Comparison of ENCODE assay signal across 11 cellular contexts in genomic region chr20:17904027-17904426, GRCh38.
A peak's percentile ranks its signal among the peaks of the same experiment; 100 is the strongest.
DNase-seq lines count a peak whose midpoint lies in the region; ATAC-seq, FAIRE-seq and TF ChIP-seq lines count a peak whose summit lies in the region.
"Had no signal": no experiment of that assay in that cellular context is flagged by ENCODE, and none has a peak within 500 bp of the region (broad histone marks: within the 10 kb centered on the region; RNA-seq: fewer than 3 reads in every experiment).

No MANE protein-coding gene starts in this region.

- intact Hi-C loops in GM12878 (cut with micrococcal nuclease; ENCODE audit: unreplicated experiment) (loop anchor here (5.0 kb wide), 1 partner anchor 33 kb away; no protein-coding TSS in a partner anchor), ovary (cut with DNase I) (loop anchor here in 2 of 4 donors (5.0 to 10.0 kb wide), 2 partner anchors 397 to 399 kb away; no protein-coding TSS in a partner anchor)

- H3K27me3 ChIP-seq in GM12878 (replicated peaks in 1 of 2; ENCODE audit: control insufficient read depth in 2 of 2, insufficient read depth in 2 of 2, low read length in 1 of 2) (no peaks in the 10 kb centered on the region), mesendoderm (ENCODE audit: insufficient read depth, low read length, poor library complexity) (no peaks in the 10 kb centered on the region), ovary (no peaks in the 10 kb centered on the region)
- H3K27me3 ChIP-seq: cardiac muscle cell had no signal

- no peak overlapping the region for H4K8ac ChIP-seq in mesendoderm (ENCODE audit: low read depth, low read length)

- H3K4me3 ChIP-seq in GM12878 (no peak overlapping the region), mesendoderm (ENCODE audit: low read length) (no peak overlapping the region), ovary (no peak overlapping the region)
- H3K4me3 ChIP-seq: cardiac muscle cell had no signal

- WGBS in GM12878 (ENCODE audit: insufficient coverage, insufficient replicate concordance, low lambda C conversion rate, missing lambda C conversion rate): 1% methylated on average over 3 of the region's 3 CpGs
- WGBS in mesendoderm (ENCODE audit: extremely low coverage, insufficient coverage, low lambda C conversion rate): no CpG with 5 or more reads among the region's 3 CpGs
- 65 to 82% (median 80%) methylated on average over 3 of the region's 3 CpGs for WGBS in ovary, 3 donors

- no peak for TF ChIP-seq POLR2A in GM12878 (IDR thresholded peaks at IDR 0.05; ENCODE audit: low read depth, low read length)
- TF ChIP-seq POLR2A in ovary (IDR thresholded peaks at IDR 0.05): no peak

- H3K4ac ChIP-seq in mesendoderm (ENCODE audit: low read depth, low read length): no peak overlapping the region

- H3K18ac ChIP-seq in mesendoderm (ENCODE audit: low read length): no peak overlapping the region

- RAD21 ChIA-PET in GM12878 (lab: Charles Lee; ENCODE audit: unreplicated experiment): interaction anchor here (1.2 to 1.5 kb wide), 2 partner anchors 35 to 48 kb away, joined by 3 to 5 read pairs; no protein-coding TSS in a partner anchor

- no peaks in the 10 kb centered on the region for H3K36me3 ChIP-seq in GM12878 (ENCODE audit: control insufficient read depth in 2 of 2, insufficient read depth in 2 of 2, low read length in 1 of 2)
- no peaks in the 10 kb centered on the region for H3K36me3 ChIP-seq in mesendoderm (ENCODE audit: control insufficient read depth, insufficient read depth, low read length)
- no peaks in the 10 kb centered on the region for H3K36me3 ChIP-seq in ovary
- H3K36me3 ChIP-seq: cardiac muscle cell had no signal

- H2BK120ac ChIP-seq in mesendoderm (ENCODE audit: low read depth, low read length): no peak overlapping the region

- TF ChIP-seq RAD21 in GM12878 (IDR thresholded peaks at IDR 0.05; ENCODE audit: insufficient read depth, low read depth, low read length): no peak

- H4K20me1 ChIP-seq in GM12878 (ENCODE audit: control insufficient read depth, insufficient read depth): no peaks in the 10 kb centered on the region

- no TSS peak for BruUV-seq in GM12878 (replicated peaks; lab: Mats Ljungman, UMichigan)

- H3K9ac ChIP-seq in GM12878 (ENCODE audit: control insufficient read depth, insufficient read depth, low read length): no peak overlapping the region
- no peak overlapping the region for H3K9ac ChIP-seq in mesendoderm (ENCODE audit: low read length)

- in situ Hi-C loops in GM12878 (cut with MboI): loop anchor here (5.0 kb wide), 1 partner anchor 227 kb away; no protein-coding TSS in a partner anchor

- H3K23ac ChIP-seq in mesendoderm (ENCODE audit: low read length): no peak overlapping the region

- H3K27ac ChIP-seq in GM12878 (ENCODE audit: control insufficient read depth, insufficient read depth) (0 out of 2 replicates have a peak overlapping the region, but pooled peaks have one; percentile 11), mesendoderm (ENCODE audit: low read depth, low read length) (no peak overlapping the region), ovary (no peak overlapping the region)
- H3K27ac ChIP-seq: cardiac muscle cell had no signal

- CTCF ChIA-PET in GM12878 (lab: Yijun Ruan, JAX): interaction anchor here (1.0 to 2.4 kb wide), 5 partner anchors 34 to 367 kb away, joined by 3 to 9 read pairs (median 3); no protein-coding TSS in a partner anchor

- peaks cover 14% of the 10 kb centered on the region; the same call in 2 of the 3 replicates for H3K9me3 ChIP-seq in GM12878 (replicated peaks; ENCODE audit: control insufficient read depth, insufficient read depth, low read length)
- H3K9me3 ChIP-seq in ovary: no peaks in the 10 kb centered on the region

- no peak overlapping the region for H4K5ac ChIP-seq in mesendoderm (ENCODE audit: low read length)

- H3K56ac ChIP-seq in mesendoderm (ENCODE audit: low read length): no peak overlapping the region

- H3K4me2 ChIP-seq in GM12878 (ENCODE audit: control insufficient read depth, insufficient read depth) (peak overlapping the region; percentile 38), mesendoderm (ENCODE audit: low read length) (no peak overlapping the region)

- H3K79me2 ChIP-seq in GM12878 (ENCODE audit: control insufficient read depth, insufficient read depth, low read length): no peaks in the 10 kb centered on the region
- no peaks in the 10 kb centered on the region for H3K79me2 ChIP-seq in mesendoderm (ENCODE audit: control insufficient read depth, insufficient read depth, low read length)

- H2AK5ac ChIP-seq in mesendoderm (ENCODE audit: low read length): no peak overlapping the region

- POLR2A ChIA-PET in GM12878 (lab: Charles Lee): interaction anchor here (1.0 kb wide), 1 partner anchor 51 kb away, joined by 3 read pairs; no protein-coding TSS in a partner anchor

- no peak overlapping the region for H2BK5ac ChIP-seq in mesendoderm (ENCODE audit: low read length)

- no peaks in the 10 kb centered on the region for H3K79me1 ChIP-seq in mesendoderm (ENCODE audit: low read length)

- H3K4me1 ChIP-seq in GM12878 (ENCODE audit: control insufficient read depth, insufficient read depth, low read length) (peaks cover 22% of the 10 kb centered on the region), mesendoderm (ENCODE audit: control insufficient read depth, low read depth, low read length) (no peaks in the 10 kb centered on the region), ovary (ENCODE audit: insufficient read depth) (no peaks in the 10 kb centered on the region)

- SMC1A ChIA-PET in GM12878 (lab: Charles Lee; ENCODE audit: uncharacterized antibody, unreplicated experiment): interaction anchor here (1.5 to 1.6 kb wide), 2 partner anchors 9 to 225 kb away, joined by 3 to 5 read pairs; no protein-coding TSS in a partner anchor

- TF ChIP-seq EP300 in GM12878 (IDR thresholded peaks at IDR 0.05; ENCODE audit: borderline replicate concordance in 1 of 2, control insufficient read depth in 1 of 2, low read depth in 2 of 2, low read length in 2 of 2): no peak
- no peak for TF ChIP-seq EP300 in ovary (IDR thresholded peaks at IDR 0.05)

- no peak for TF ChIP-seq CTCF in GM12878 (IDR thresholded peaks at IDR 0.05 in 2 of 3, conservative IDR thresholded peaks at IDR 0.05 in 1 of 3; ENCODE audit: control insufficient read depth in 2 of 3, extremely low read depth in 1 of 3, insufficient read depth in 1 of 3, low read depth in 3 of 3, low read length in 3 of 3)
- no peak for TF ChIP-seq CTCF in ovary (IDR thresholded peaks at IDR 0.05)

- ATAC-seq in GM18517 (IDR thresholded peaks at IDR 0.05; ENCODE audit: unreplicated experiment): peak; percentile 89
- peak; percentile 91 for ATAC-seq in GM21423 (IDR thresholded peaks at IDR 0.05; ENCODE audit: unreplicated experiment)
- peak; percentile 70 for ATAC-seq in HG03139 (IDR thresholded peaks at IDR 0.05; ENCODE audit: unreplicated experiment)
- ATAC-seq in GM12878: peak; percentile 95
- ATAC-seq: left lobe of liver had no signal

- H2AFZ ChIP-seq in GM12878 (ENCODE audit: control insufficient read depth, low read depth, low read length): no peak overlapping the region

- peak; percentile 84 for FAIRE-seq in GM12878 (lab: Jason Lieb, UNC)

- H2BK15ac ChIP-seq in mesendoderm (replicated peaks; ENCODE audit: low read depth): no peak overlapping the region

- DNase-seq in GM12878 (ENCODE audit: low read depth, low spot score) (peak; percentile 64), mesendoderm (no peak), Kasumi-1 (lab: John Stamatoyannopoulos, UW) (no peak), ovary (no peak), kidney glomerular epithelial cell (lab: John Stamatoyannopoulos, UW) (no peak)
- DNase-seq: NCI-H82 had no signal

TF ChIP-seq in GM12878, 131 proteins besides CTCF, POLR2A, EP300 and RAD21 (continues in another document):
- TF ChIP-seq YY1 (IDR thresholded peaks at IDR 0.05; ENCODE audit: low read depth, low read length) (0 out of 2 replicates have a peak, but pooled peaks have one; percentile 36), PAX8 (IDR thresholded peaks at IDR 0.05) (no peak), JUNB (IDR thresholded peaks at IDR 0.05) (peak; percentile 64), CHD4 (IDR thresholded peaks at IDR 0.05) (no peak), RUNX3 (IDR thresholded peaks at IDR 0.05; ENCODE audit: low read length) (peak; percentile 92), RCOR1 (conservative IDR thresholded peaks at IDR 0.05; ENCODE audit: low read depth, low read length) (no peak), ATF7 (IDR thresholded peaks at IDR 0.05; ENCODE audit: low read depth) (peak; percentile 32; the same call in 1 of the 2 replicates), FOXK2 (IDR thresholded peaks at IDR 0.05) (no peak), SUPT20H (IDR thresholded peaks at IDR 0.05; ENCODE audit: borderline replicate concordance, control insufficient read depth, low read depth, low read length) (no peak), KLF5 (IDR thresholded peaks at IDR 0.05; ENCODE audit: partially characterized antibody) (no peak), BHLHE40 (IDR thresholded peaks at IDR 0.05; ENCODE audit: borderline replicate concordance in 1 of 2, low read depth in 2 of 2, low read length in 1 of 2) (no peak; a peak in 1 of 4 replicates), SUZ12 (IDR thresholded peaks at IDR 0.05; ENCODE audit: unreplicated experiment) (no peak), WRNIP1 (IDR thresholded peaks at IDR 0.05; ENCODE audit: borderline replicate concordance, low read depth, low read length) (no peak), CHD2 (IDR thresholded peaks at IDR 0.05; ENCODE audit: borderline replicate concordance, low read depth, low read length) (no peak), POLR2AphosphoS2 (IDR thresholded peaks at IDR 0.05; ENCODE audit: low read depth, low read length) (no peak)
